1 cellular context compared by ENCODE assay signal in the genomic region with DNA sequence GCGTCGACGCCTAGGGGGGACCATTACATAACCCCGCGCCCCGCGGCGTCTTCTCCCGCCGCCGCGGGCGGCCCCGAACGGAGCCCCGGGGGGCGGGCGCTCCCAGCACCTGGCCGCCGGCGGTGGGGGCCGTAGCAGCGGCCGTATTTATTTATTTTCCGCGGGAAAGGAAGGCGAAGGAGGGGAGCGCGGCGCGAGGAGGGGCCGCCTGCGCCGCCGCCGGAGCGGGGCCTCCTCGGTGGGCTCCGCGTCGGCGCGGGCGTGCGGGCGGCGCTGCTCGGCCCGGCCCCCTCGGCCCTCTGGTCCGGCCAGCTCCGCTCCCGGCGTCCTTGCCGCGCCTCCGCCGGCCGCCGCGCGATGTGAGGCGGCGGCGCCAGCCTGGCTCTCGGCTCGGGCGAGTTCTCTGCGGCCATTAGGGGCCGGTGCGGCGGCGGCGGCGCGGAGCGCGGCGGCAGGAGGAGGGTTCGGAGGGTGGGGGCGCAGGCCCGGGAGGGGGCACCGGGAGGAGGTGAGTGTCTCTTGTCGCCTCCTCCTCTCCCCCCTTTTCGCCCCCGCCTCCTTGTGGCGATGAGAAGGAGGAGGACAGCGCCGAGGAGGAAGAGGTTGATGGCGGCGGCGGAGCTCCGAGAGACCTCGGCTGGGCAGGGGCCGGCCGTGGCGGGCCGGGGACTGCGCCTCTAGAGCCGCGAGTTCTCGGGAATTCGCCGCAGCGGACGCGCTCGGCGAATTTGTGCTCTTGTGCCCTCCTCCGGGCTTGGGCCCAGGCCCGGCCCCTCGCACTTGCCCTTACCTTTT.
TF ChIP-seq lines count a peak whose summit lies in the region.

A gene (plus strand): TSS at position 570 of the 795 bp plus-strand sequence. CDS start 413 bp downstream, outside the sequence.

TF ChIP-seq in HEK293, 187 proteins besides CTCF, POLR2A, EP300 and RAD21 (continued from another document and continues in another):
- TF ChIP-seq, protein P1, sequence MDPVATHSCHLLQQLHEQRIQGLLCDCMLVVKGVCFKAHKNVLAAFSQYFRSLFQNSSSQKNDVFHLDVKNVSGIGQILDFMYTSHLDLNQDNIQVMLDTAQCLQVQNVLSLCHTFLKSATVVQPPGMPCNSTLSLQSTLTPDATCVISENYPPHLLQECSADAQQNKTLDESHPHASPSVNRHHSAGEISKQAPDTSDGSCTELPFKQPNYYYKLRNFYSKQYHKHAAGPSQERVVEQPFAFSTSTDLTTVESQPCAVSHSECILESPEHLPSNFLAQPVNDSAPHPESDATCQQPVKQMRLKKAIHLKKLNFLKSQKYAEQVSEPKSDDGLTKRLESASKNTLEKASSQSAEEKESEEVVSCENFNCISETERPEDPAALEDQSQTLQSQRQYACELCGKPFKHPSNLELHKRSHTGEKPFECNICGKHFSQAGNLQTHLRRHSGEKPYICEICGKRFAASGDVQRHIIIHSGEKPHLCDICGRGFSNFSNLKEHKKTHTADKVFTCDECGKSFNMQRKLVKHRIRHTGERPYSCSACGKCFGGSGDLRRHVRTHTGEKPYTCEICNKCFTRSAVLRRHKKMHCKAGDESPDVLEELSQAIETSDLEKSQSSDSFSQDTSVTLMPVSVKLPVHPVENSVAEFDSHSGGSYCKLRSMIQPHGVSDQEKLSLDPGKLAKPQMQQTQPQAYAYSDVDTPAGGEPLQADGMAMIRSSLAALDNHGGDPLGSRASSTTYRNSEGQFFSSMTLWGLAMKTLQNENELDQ (tag by site-specific recombination; IDR thresholded peaks at IDR 0.05; ENCODE audit: low read depth), result no peak
- TF ChIP-seq ZBTB1 (tag by site-specific recombination; IDR thresholded peaks at IDR 0.05), result no peak
- TF ChIP-seq ZNF433 (tag by site-specific recombination; IDR thresholded peaks at IDR 0.05; ENCODE audit: low read depth), result no peak
- no peak for TF ChIP-seq ZNF274 (IDR thresholded peaks at IDR 0.05; ENCODE audit: low read length)
- TF ChIP-seq ZNF274 (tag by site-specific recombination; IDR thresholded peaks at IDR 0.05; ENCODE audit: borderline replicate concordance), result no peak
- TF ChIP-seq, protein P2, sequence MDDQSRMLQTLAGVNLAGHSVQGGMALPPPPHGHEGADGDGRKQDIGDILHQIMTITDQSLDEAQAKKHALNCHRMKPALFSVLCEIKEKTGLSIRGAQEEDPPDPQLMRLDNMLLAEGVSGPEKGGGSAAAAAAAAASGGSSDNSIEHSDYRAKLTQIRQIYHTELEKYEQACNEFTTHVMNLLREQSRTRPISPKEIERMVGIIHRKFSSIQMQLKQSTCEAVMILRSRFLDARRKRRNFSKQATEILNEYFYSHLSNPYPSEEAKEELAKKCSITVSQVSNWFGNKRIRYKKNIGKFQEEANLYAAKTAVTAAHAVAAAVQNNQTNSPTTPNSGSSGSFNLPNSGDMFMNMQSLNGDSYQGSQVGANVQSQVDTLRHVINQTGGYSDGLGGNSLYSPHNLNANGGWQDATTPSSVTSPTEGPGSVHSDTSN (CRISPR knock-in tag; IDR thresholded peaks at IDR 0.05), result no peak; the same call in 1 of the 2 replicates
- TF ChIP-seq ZNF747 (tag by site-specific recombination; IDR thresholded peaks at IDR 0.05), result no peak
- TF ChIP-seq ZNF341 (tag by site-specific recombination; IDR thresholded peaks at IDR 0.05; ENCODE audit: low read depth), result peak; percentile 25; the same call in 1 of the 2 replicates
- TF ChIP-seq ZNF350 (tag by site-specific recombination; IDR thresholded peaks at IDR 0.05), result no peak
- no peak for TF ChIP-seq ZNF2 (tag by site-specific recombination; IDR thresholded peaks at IDR 0.05)
- no peak for TF ChIP-seq ZNF266 (tag by site-specific recombination; IDR thresholded peaks at IDR 0.05; ENCODE audit: low read depth)
- no peak for TF ChIP-seq GFI1B (tag by site-specific recombination; IDR thresholded peaks at IDR 0.05)
- TF ChIP-seq ZNF354C (tag by site-specific recombination; IDR thresholded peaks at IDR 0.05; ENCODE audit: borderline replicate concordance, low read depth), result no peak
- TF ChIP-seq, protein P3, sequence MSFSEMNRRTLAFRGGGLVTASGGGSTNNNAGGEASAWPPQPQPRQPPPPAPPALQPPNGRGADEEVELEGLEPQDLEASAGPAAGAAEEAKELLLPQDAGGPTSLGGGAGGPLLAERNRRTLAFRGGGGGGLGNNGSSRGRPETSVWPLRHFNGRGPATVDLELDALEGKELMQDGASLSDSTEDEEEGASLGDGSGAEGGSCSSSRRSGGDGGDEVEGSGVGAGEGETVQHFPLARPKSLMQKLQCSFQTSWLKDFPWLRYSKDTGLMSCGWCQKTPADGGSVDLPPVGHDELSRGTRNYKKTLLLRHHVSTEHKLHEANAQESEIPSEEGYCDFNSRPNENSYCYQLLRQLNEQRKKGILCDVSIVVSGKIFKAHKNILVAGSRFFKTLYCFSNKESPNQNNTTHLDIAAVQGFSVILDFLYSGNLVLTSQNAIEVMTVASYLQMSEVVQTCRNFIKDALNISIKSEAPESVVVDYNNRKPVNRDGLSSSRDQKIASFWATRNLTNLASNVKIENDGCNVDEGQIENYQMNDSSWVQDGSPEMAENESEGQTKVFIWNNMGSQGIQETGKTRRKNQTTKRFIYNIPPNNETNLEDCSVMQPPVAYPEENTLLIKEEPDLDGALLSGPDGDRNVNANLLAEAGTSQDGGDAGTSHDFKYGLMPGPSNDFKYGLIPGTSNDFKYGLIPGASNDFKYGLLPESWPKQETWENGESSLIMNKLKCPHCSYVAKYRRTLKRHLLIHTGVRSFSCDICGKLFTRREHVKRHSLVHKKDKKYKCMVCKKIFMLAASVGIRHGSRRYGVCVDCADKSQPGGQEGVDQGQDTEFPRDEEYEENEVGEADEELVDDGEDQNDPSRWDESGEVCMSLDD (tag by site-specific recombination; IDR thresholded peaks at IDR 0.05), result peak; percentile 64
- no peak for TF ChIP-seq RBAK (tag by site-specific recombination; IDR thresholded peaks at IDR 0.05)
- TF ChIP-seq ZNF169 (tag by site-specific recombination; IDR thresholded peaks at IDR 0.05), result no peak
- no peak for TF ChIP-seq ZNF776 (tag by site-specific recombination; IDR thresholded peaks at IDR 0.05; ENCODE audit: borderline replicate concordance)
- TF ChIP-seq ZNF138 (tag by site-specific recombination; IDR thresholded peaks at IDR 0.05; ENCODE audit: borderline replicate concordance), result no peak
- no peak for TF ChIP-seq ZIC2 (tag by site-specific recombination; IDR thresholded peaks at IDR 0.05)
- no peak for TF ChIP-seq ZNF560 (tag by site-specific recombination; IDR thresholded peaks at IDR 0.05; ENCODE audit: borderline replicate concordance)
- no peak for TF ChIP-seq ZNF391 (tag by site-specific recombination; IDR thresholded peaks at IDR 0.05; ENCODE audit: borderline replicate concordance, low read depth)
- TF ChIP-seq ZNF624 (tag by site-specific recombination; IDR thresholded peaks at IDR 0.05), result no peak
- TF ChIP-seq ZFHX2 (tag by site-specific recombination; conservative IDR thresholded peaks at IDR 0.05), result peak; percentile 59; the same call in 1 of the 2 replicates
- TF ChIP-seq, protein P4, sequence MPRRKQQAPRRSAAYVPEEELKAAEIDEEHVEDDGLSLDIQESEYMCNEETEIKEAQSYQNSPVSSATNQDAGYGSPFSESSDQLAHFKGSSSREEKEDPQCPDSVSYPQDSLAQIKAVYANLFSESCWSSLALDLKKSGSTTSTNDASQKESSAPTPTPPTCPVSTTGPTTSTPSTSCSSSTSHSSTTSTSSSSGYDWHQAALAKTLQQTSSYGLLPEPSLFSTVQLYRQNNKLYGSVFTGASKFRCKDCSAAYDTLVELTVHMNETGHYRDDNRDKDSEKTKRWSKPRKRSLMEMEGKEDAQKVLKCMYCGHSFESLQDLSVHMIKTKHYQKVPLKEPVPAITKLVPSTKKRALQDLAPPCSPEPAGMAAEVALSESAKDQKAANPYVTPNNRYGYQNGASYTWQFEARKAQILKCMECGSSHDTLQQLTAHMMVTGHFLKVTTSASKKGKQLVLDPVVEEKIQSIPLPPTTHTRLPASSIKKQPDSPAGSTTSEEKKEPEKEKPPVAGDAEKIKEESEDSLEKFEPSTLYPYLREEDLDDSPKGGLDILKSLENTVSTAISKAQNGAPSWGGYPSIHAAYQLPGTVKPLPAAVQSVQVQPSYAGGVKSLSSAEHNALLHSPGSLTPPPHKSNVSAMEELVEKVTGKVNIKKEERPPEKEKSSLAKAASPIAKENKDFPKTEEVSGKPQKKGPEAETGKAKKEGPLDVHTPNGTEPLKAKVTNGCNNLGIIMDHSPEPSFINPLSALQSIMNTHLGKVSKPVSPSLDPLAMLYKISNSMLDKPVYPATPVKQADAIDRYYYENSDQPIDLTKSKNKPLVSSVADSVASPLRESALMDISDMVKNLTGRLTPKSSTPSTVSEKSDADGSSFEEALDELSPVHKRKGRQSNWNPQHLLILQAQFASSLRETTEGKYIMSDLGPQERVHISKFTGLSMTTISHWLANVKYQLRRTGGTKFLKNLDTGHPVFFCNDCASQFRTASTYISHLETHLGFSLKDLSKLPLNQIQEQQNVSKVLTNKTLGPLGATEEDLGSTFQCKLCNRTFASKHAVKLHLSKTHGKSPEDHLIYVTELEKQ (tag by site-specific recombination; IDR thresholded peaks at IDR 0.05; ENCODE audit: borderline replicate concordance), result no peak
- TF ChIP-seq, protein P5, sequence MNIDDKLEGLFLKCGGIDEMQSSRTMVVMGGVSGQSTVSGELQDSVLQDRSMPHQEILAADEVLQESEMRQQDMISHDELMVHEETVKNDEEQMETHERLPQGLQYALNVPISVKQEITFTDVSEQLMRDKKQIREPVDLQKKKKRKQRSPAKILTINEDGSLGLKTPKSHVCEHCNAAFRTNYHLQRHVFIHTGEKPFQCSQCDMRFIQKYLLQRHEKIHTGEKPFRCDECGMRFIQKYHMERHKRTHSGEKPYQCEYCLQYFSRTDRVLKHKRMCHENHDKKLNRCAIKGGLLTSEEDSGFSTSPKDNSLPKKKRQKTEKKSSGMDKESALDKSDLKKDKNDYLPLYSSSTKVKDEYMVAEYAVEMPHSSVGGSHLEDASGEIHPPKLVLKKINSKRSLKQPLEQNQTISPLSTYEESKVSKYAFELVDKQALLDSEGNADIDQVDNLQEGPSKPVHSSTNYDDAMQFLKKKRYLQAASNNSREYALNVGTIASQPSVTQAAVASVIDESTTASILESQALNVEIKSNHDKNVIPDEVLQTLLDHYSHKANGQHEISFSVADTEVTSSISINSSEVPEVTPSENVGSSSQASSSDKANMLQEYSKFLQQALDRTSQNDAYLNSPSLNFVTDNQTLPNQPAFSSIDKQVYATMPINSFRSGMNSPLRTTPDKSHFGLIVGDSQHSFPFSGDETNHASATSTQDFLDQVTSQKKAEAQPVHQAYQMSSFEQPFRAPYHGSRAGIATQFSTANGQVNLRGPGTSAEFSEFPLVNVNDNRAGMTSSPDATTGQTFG (tag by site-specific recombination; IDR thresholded peaks at IDR 0.05; ENCODE audit: borderline replicate concordance), result no peak
- peak; percentile 14 for TF ChIP-seq ZBTB8A (tag by site-specific recombination; IDR thresholded peaks at IDR 0.05)
- peak; percentile 40; the same call in 1 of the 2 replicates for TF ChIP-seq ZNF561 (tag by site-specific recombination; IDR thresholded peaks at IDR 0.05; ENCODE audit: borderline replicate concordance)
- no peak for TF ChIP-seq ZNF600 (tag by site-specific recombination; IDR thresholded peaks at IDR 0.05)
- TF ChIP-seq, protein P6, sequence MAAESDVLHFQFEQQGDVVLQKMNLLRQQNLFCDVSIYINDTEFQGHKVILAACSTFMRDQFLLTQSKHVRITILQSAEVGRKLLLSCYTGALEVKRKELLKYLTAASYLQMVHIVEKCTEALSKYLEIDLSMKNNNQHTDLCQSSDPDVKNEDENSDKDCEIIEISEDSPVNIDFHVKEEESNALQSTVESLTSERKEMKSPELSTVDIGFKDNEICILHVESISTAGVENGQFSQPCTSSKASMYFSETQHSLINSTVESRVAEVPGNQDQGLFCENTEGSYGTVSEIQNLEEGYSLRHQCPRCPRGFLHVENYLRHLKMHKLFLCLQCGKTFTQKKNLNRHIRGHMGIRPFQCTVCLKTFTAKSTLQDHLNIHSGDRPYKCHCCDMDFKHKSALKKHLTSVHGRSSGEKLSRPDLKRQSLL (tag by site-specific recombination; IDR thresholded peaks at IDR 0.05), result no peak
- peak; percentile 43; the same call in 1 of the 2 replicates for TF ChIP-seq ZBTB48 (tag by site-specific recombination; IDR thresholded peaks at IDR 0.05)
- TF ChIP-seq ZEB2 (tag by site-specific recombination; IDR thresholded peaks at IDR 0.05), result peak; percentile 24; the same call in 1 of the 2 replicates
- TF ChIP-seq, protein P7, sequence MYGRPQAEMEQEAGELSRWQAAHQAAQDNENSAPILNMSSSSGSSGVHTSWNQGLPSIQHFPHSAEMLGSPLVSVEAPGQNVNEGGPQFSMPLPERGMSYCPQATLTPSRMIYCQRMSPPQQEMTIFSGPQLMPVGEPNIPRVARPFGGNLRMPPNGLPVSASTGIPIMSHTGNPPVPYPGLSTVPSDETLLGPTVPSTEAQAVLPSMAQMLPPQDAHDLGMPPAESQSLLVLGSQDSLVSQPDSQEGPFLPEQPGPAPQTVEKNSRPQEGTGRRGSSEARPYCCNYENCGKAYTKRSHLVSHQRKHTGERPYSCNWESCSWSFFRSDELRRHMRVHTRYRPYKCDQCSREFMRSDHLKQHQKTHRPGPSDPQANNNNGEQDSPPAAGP (tag by site-specific recombination; IDR thresholded peaks at IDR 0.05), result peak; percentile 58; the same call in 1 of the 2 replicates
- TF ChIP-seq, protein P8, sequence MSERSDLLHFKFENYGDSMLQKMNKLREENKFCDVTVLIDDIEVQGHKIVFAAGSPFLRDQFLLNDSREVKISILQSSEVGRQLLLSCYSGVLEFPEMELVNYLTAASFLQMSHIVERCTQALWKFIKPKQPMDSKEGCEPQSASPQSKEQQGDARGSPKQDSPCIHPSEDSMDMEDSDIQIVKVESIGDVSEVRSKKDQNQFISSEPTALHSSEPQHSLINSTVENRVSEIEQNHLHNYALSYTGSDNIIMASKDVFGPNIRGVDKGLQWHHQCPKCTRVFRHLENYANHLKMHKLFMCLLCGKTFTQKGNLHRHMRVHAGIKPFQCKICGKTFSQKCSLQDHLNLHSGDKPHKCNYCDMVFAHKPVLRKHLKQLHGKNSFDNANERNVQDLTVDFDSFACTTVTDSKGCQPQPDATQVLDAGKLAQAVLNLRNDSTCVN (tag by site-specific recombination; optimal IDR thresholded peaks at IDR 0.05), result peak; percentile 88
- no peak for TF ChIP-seq MYNN (tag by site-specific recombination; IDR thresholded peaks at IDR 0.05; ENCODE audit: borderline replicate concordance)
- 0 out of 2 replicates have a peak, but pooled peaks have one; percentile 21 for TF ChIP-seq ZBTB17 (tag by site-specific recombination; IDR thresholded peaks at IDR 0.05)
- no peak for TF ChIP-seq ZBTB21 (tag by site-specific recombination; IDR thresholded peaks at IDR 0.05)
- TF ChIP-seq ZNF23 (tag by site-specific recombination; IDR thresholded peaks at IDR 0.05; ENCODE audit: borderline replicate concordance), result no peak
- no peak for TF ChIP-seq TCF7L2 (IDR thresholded peaks at IDR 0.05; ENCODE audit: borderline replicate concordance, low read depth, low read length)
- TF ChIP-seq, protein P9, sequence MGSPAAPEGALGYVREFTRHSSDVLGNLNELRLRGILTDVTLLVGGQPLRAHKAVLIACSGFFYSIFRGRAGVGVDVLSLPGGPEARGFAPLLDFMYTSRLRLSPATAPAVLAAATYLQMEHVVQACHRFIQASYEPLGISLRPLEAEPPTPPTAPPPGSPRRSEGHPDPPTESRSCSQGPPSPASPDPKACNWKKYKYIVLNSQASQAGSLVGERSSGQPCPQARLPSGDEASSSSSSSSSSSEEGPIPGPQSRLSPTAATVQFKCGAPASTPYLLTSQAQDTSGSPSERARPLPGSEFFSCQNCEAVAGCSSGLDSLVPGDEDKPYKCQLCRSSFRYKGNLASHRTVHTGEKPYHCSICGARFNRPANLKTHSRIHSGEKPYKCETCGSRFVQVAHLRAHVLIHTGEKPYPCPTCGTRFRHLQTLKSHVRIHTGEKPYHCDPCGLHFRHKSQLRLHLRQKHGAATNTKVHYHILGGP (tag by site-specific recombination; IDR thresholded peaks at IDR 0.05), result no peak
- TF ChIP-seq MZF1 (tag by site-specific recombination; IDR thresholded peaks at IDR 0.05; ENCODE audit: borderline replicate concordance), result no peak
- no peak for TF ChIP-seq ZNF184 (tag by site-specific recombination; IDR thresholded peaks at IDR 0.05)
